23 cellular contexts compared by ENCODE assay signal in the genomic region with DNA sequence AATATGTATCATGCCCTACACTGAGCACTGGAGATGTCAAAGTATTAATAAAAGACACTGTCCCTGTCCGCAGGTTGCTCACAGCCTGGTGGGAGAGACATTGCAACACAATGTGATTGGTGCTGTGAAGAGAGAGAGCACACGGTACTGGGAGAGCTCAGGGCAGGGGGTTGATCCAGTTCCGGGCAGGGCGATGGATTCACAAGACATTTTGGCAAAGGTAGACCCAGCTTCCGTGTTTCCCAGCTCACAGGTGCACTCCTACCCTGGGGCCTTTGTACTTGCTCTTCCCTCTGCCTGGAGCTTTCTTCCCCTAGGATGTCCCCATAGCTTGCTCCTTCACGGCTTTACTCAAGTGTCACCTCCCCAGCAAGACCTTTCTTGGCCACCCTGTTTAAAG. TPM values are rescaled to one million over a fixed set of nuclear protein-coding genes. Genes with fewer than 3 reads are reported as not detected.
DNase-seq lines count a peak whose midpoint lies in the region; ATAC-seq and TF ChIP-seq lines count a peak whose summit lies in the region.
"Had no signal": no experiment of that assay in that cellular context is flagged by ENCODE, and none has a peak within 500 bp of the region (broad histone marks: within the 10 kb centered on the region; RNA-seq: fewer than 3 reads in every experiment).

No MANE protein-coding gene starts in this region.

- no peak overlapping the region for H2AK5ac ChIP-seq in neuronal stem cell (ENCODE audit: low read depth, low read length)

- no peak for DNase-seq in Right ventricle myocardium superior
- no peak for DNase-seq in Right ventricle myocardium inferior (ENCODE audit: missing footprints)
- peak; percentile 56 for DNase-seq in right atrium auricular region (ENCODE audit: low spot score)
- DNase-seq in neuronal stem cell (ENCODE audit: low spot score) = no peak
- no peak for DNase-seq in CD1c-positive myeloid dendritic cell (ENCODE audit: extremely low spot score)
- no peak for DNase-seq in gastrocnemius medialis
- DNase-seq: DMS53, EL, GF-D8, KBM-7, MM.1S, NCI-H1048, NCI-H1417 treated with DMSO at 0.1 percent for 48 hours, NCI-H1930, NCI-H510A, PC-9, RPMI8226, SIG-M5 had no signal

- no CpG with 5 or more reads among the region's 6 CpGs for WGBS in neuronal stem cell (ENCODE audit: extremely low coverage in 2 of 2, insufficient read length in 2 of 2, insufficient replicate concordance in 1 of 2), 2 donors

- H3K23ac ChIP-seq in neuronal stem cell (ENCODE audit: low read depth, low read length, poor library complexity) = peak overlapping the region; percentile 21

- TF ChIP-seq CTCF in right atrium auricular region (IDR thresholded peaks at IDR 0.05) (no peak), gastrocnemius medialis (IDR thresholded peaks at IDR 0.05 in 4 of 5, conservative IDR thresholded peaks at IDR 0.05 in 1 of 5) (no peak)

- no peak overlapping the region for H3K18ac ChIP-seq in neuronal stem cell (ENCODE audit: low read length)

- H2BK15ac ChIP-seq in neuronal stem cell (ENCODE audit: low read length) = no peak overlapping the region

- no peak overlapping the region for H4K91ac ChIP-seq in neuronal stem cell (ENCODE audit: low read depth, low read length, poor library complexity)

- no peaks in the 10 kb centered on the region for H3K27me3 ChIP-seq in right atrium auricular region
- peaks cover 0 to 12% (median 0%) of the 10 kb centered on the region in 3 experiments for H3K27me3 ChIP-seq in neuronal stem cell (ENCODE audit: control insufficient read depth in 3 of 3, insufficient read depth in 3 of 3, low read depth in 1 of 3, low read length in 3 of 3)
- H3K27me3 ChIP-seq in gastrocnemius medialis = peaks cover 0 to 3% (median 0%) of the 10 kb centered on the region in 3 donors

- H3K79me1 ChIP-seq in neuronal stem cell (ENCODE audit: low read depth, low read length) = no peaks in the 10 kb centered on the region

- no peak overlapping the region for H2BK12ac ChIP-seq in neuronal stem cell (ENCODE audit: low read length)

- no peak overlapping the region for H2BK120ac ChIP-seq in neuronal stem cell (ENCODE audit: low read depth, low read length)

- peaks cover 3 to 65% of the 10 kb centered on the region in 2 donors for H3K4me1 ChIP-seq in right atrium auricular region
- H3K4me1 ChIP-seq in neuronal stem cell (ENCODE audit: control insufficient read depth in 2 of 2, insufficient read depth in 1 of 2, low read depth in 1 of 2, low read length in 2 of 2) = no peaks in the 10 kb centered on the region
- H3K4me1 ChIP-seq in gastrocnemius medialis = peaks cover 10 to 12% of the 10 kb centered on the region in 2 donors

- H2AFZ ChIP-seq in neuronal stem cell (ENCODE audit: low read length) = no peak overlapping the region
- H2AFZ ChIP-seq: PC-9 had no signal

- ATAC-seq in Right ventricle myocardium superior (ENCODE audit: poor library complexity) = peak; percentile 7
- ATAC-seq in Right ventricle myocardium inferior = no peak
- ATAC-seq in HG03196 (IDR thresholded peaks at IDR 0.05; ENCODE audit: unreplicated experiment) = no peak
- no peak for ATAC-seq in gastrocnemius medialis
- ATAC-seq: HCT116 had no signal

- H4K8ac ChIP-seq in neuronal stem cell (ENCODE audit: low read depth, low read length) = no peak overlapping the region

- peak overlapping the region; percentile 88 to 91 for H3K27ac ChIP-seq in right atrium auricular region
- no peak overlapping the region for H3K27ac ChIP-seq in neuronal stem cell (replicated peaks; ENCODE audit: low read length)
- H3K27ac ChIP-seq in gastrocnemius medialis = no peak overlapping the region
- H3K27ac ChIP-seq: C4-2B, PC-9 had no signal

- H2BK5ac ChIP-seq in neuronal stem cell (ENCODE audit: low read length) = no peak overlapping the region

- no peak overlapping the region for H3K9ac ChIP-seq in neuronal stem cell (ENCODE audit: low read depth, low read length, poor library complexity)

- in situ Hi-C loops in gastrocnemius medialis (cut with MboI; ENCODE audit: low sequenced_read_pairs in 4 of 4) = no loop called here

- H3K36me3 ChIP-seq in right atrium auricular region = peaks cover 23% of the 10 kb centered on the region
- no peaks in the 10 kb centered on the region for H3K36me3 ChIP-seq in neuronal stem cell (replicated peaks in 1 of 2; ENCODE audit: control insufficient read depth in 2 of 2, insufficient read depth in 2 of 2, low read length in 2 of 2)
- H3K36me3 ChIP-seq in gastrocnemius medialis = no peaks in the 10 kb centered on the region

- H3K4me2 ChIP-seq in neuronal stem cell (ENCODE audit: insufficient read depth, low read length, poor library complexity, severe bottlenecking) = no peak overlapping the region
- H3K4me2 ChIP-seq: PC-9 had no signal

- H3K4me3 ChIP-seq in right atrium auricular region = peak overlapping the region; percentile 51 to 55
- H3K4me3 ChIP-seq in neuronal stem cell (ENCODE audit: low read length in 2 of 2) = no peak overlapping the region
- no peak overlapping the region for H3K4me3 ChIP-seq in gastrocnemius medialis
- H3K4me3 ChIP-seq: PC-9 had no signal

- TF ChIP-seq POLR2A in gastrocnemius medialis (IDR thresholded peaks at IDR 0.05) = no peak

- H3K14ac ChIP-seq in neuronal stem cell (ENCODE audit: low read length) = no peak overlapping the region

- H3K4ac ChIP-seq in neuronal stem cell (ENCODE audit: low read length) = no peak overlapping the region

- H3K9me3 ChIP-seq in right atrium auricular region (no peaks in the 10 kb centered on the region), neuronal stem cell (replicated peaks in 1 of 2; ENCODE audit: control insufficient read depth in 2 of 2, insufficient read depth in 1 of 2, low read depth in 1 of 2, low read length in 2 of 2) (no peaks in the 10 kb centered on the region), gastrocnemius medialis (no peaks in the 10 kb centered on the region)

- intact Hi-C loops in Right ventricle myocardium superior (cut with DNase I) = no loop called here
- intact Hi-C loops in Right ventricle myocardium inferior (cut with DNase I) = loop anchor here (2.0 to 10.0 kb wide), 2 partner anchors 43 to 97 kb away; partner anchors contain the start of gene PLA2G2A
- intact Hi-C loops in gastrocnemius medialis (cut with DNase I; ENCODE audit: low total_unique reads) = no loop called here

RNA-seq across cellular contexts. Expression of gene PLA2G5, which starts 1.4 kb away (rescaled TPM):
- total RNA-seq in Right ventricle myocardium superior = 56.7 TPM
- total RNA-seq in Right ventricle myocardium inferior = 65.6 TPM
- total RNA-seq in right atrium auricular region = 100 to 1,000 TPM; 115 to 149 TPM
- polyA plus RNA-seq in neuronal stem cell (2013, experiment 1 of 2) = not detected
- polyA plus RNA-seq in neuronal stem cell (2013, experiment 2 of 2) = not detected
- not detected for total RNA-seq in gastrocnemius medialis
- total RNA-seq: H1, HT1080, PC-9 had no signal

RNA-seq across cellular contexts. Expression of gene PLA2G2D, which starts 47.9 kb away (rescaled TPM):
- total RNA-seq in Right ventricle myocardium superior (not detected), Right ventricle myocardium inferior (not detected), right atrium auricular region (not detected), gastrocnemius medialis (not detected)
- polyA plus RNA-seq in neuronal stem cell (2013, experiment 1 of 2) = not detected
- polyA plus RNA-seq in neuronal stem cell (2013, experiment 2 of 2) = not detected
- total RNA-seq: H1, HT1080, PC-9 had no signal
- polyA plus RNA-seq: H1 had no signal

Comparison
In these comparisons a context has a peak if more than half of its experiments do, and no peak if none do; other contexts are left out.
1. H3K27ac ChIP-seq: peak in right atrium auricular region (2 of 2); none in neuronal stem cell (single experiment) and gastrocnemius medialis (0 of 4).
2. H3K4me3 ChIP-seq: peak in right atrium auricular region (2 of 2); none in neuronal stem cell (0 of 2) and gastrocnemius medialis (0 of 4).
3. RNA of gene PLA2G5, which starts 1.4 kb away (total RNA-seq): 115 to 149 TPM in right atrium auricular region, 65.6 TPM in Right ventricle myocardium inferior (single experiment) and 56.7 TPM in Right ventricle myocardium superior (single experiment); not detected in gastrocnemius medialis; every median in the first group is over 10 times any median in the second.